In genomic region chr5:81749562-81750307, GRCh38 we compare ENCODE assay signal across 1 cellular context.
A peak's percentile ranks its signal among the peaks of the same experiment; 100 is the strongest.
TF ChIP-seq lines count a peak whose summit lies in the region.

No MANE protein-coding gene starts in this region.

TF ChIP-seq in GM12878, 131 proteins besides CTCF, POLR2A, EP300 and RAD21 (continued from another document and continues in another):
- TF ChIP-seq RELB (IDR thresholded peaks at IDR 0.05; ENCODE audit: low read depth), result peak; percentile 69; the same call in 1 of the 2 replicates
- TF ChIP-seq ATF7 (IDR thresholded peaks at IDR 0.05; ENCODE audit: low read depth), result peak; percentile 67
- TF ChIP-seq HDAC6 (IDR thresholded peaks at IDR 0.05; ENCODE audit: unreplicated experiment), result no peak
- no peak for TF ChIP-seq SPI1 (IDR thresholded peaks at IDR 0.05; ENCODE audit: borderline replicate concordance, insufficient read depth, low read depth, low read length)
- no peak for TF ChIP-seq SUPT20H (IDR thresholded peaks at IDR 0.05; ENCODE audit: borderline replicate concordance, control insufficient read depth, low read depth, low read length)
- peak; percentile 80 for TF ChIP-seq JUNB (IDR thresholded peaks at IDR 0.05)
- no peak for TF ChIP-seq HDAC2 (IDR thresholded peaks at IDR 0.05)
- no peak for TF ChIP-seq CEBPZ (IDR thresholded peaks at IDR 0.05; ENCODE audit: low read depth, low read length)
- no peak for TF ChIP-seq SMAD5 (IDR thresholded peaks at IDR 0.05; ENCODE audit: low read depth)
- peak; percentile 72 for TF ChIP-seq IKZF1 (conservative IDR thresholded peaks at IDR 0.05)
- TF ChIP-seq BACH1 (IDR thresholded peaks at IDR 0.05; ENCODE audit: borderline replicate concordance), result peak; percentile 17; the same call in 1 of the 2 replicates
- TF ChIP-seq ZNF24 (IDR thresholded peaks at IDR 0.05), result peak; percentile 55; the same call in 1 of the 2 replicates
- TF ChIP-seq MAX (IDR thresholded peaks at IDR 0.05; ENCODE audit: low read depth, low read length), result no peak
- TF ChIP-seq RAD51 (IDR thresholded peaks at IDR 0.05), result no peak
- TF ChIP-seq E2F4 (IDR thresholded peaks at IDR 0.05; ENCODE audit: low read depth, low read length), result no peak
- peak; percentile 73; the same call in 1 of the 2 replicates for TF ChIP-seq IRF4 (IDR thresholded peaks at IDR 0.05; ENCODE audit: low read depth, low read length)
- no peak for TF ChIP-seq MYB (IDR thresholded peaks at IDR 0.05; ENCODE audit: borderline replicate concordance, low read depth, low read length)
- peak; percentile 71; the same call in 1 of the 2 replicates for TF ChIP-seq ATF2 (IDR thresholded peaks at IDR 0.05; ENCODE audit: low read length)
- no peak for TF ChIP-seq WRNIP1 (IDR thresholded peaks at IDR 0.05; ENCODE audit: borderline replicate concordance, low read depth, low read length)
- peak; percentile 82 for TF ChIP-seq NBN (IDR thresholded peaks at IDR 0.05)
- no peak for TF ChIP-seq HSF1 (IDR thresholded peaks at IDR 0.05; ENCODE audit: low read depth, low read length)
- peak; percentile 18; the same call in 1 of the 2 replicates for TF ChIP-seq YY1 (IDR thresholded peaks at IDR 0.05; ENCODE audit: low read depth, low read length)
- no peak for TF ChIP-seq ZBTB4 (CRISPR knock-in tag; IDR thresholded peaks at IDR 0.05)
- TF ChIP-seq RUNX3 (IDR thresholded peaks at IDR 0.05; ENCODE audit: low read length), result peak; percentile 89
- TF ChIP-seq NR2C2 (IDR thresholded peaks at IDR 0.05; ENCODE audit: borderline replicate concordance, control insufficient read depth, insufficient read length, low read depth), result no peak
- TF ChIP-seq BRCA1 (IDR thresholded peaks at IDR 0.05; ENCODE audit: low read depth, low read length), result no peak
- TF ChIP-seq PRDM15 (CRISPR knock-in tag; IDR thresholded peaks at IDR 0.05), result no peak
- no peak for TF ChIP-seq REST (IDR thresholded peaks at IDR 0.05; ENCODE audit: low read depth, low read length)
- no peak for TF ChIP-seq RB1 (IDR thresholded peaks at IDR 0.05; ENCODE audit: borderline replicate concordance)
- peak; percentile 90 for TF ChIP-seq TCF7 (IDR thresholded peaks at IDR 0.05; ENCODE audit: borderline replicate concordance)
- TF ChIP-seq KDM1A (IDR thresholded peaks at IDR 0.05; ENCODE audit: borderline replicate concordance), result no peak
- TF ChIP-seq HDGF (IDR thresholded peaks at IDR 0.05), result 0 out of 2 replicates have a peak, but pooled peaks have one; percentile 42
- TF ChIP-seq ZSCAN29 (IDR thresholded peaks at IDR 0.05), result no peak
- TF ChIP-seq RFX5 (IDR thresholded peaks at IDR 0.05; ENCODE audit: low read depth, low read length), result no peak
- peak; percentile 25; the same call in 1 of the 2 replicates for TF ChIP-seq SMC3 (IDR thresholded peaks at IDR 0.05; ENCODE audit: borderline replicate concordance, low read length)
- TF ChIP-seq SREBF1 (IDR thresholded peaks at IDR 0.05; ENCODE audit: low read length), result no peak
- no peak for TF ChIP-seq YBX1 (IDR thresholded peaks at IDR 0.05)
- TF ChIP-seq SIX5 (IDR thresholded peaks at IDR 0.05; ENCODE audit: low read depth, low read length, severe bottlenecking), result no peak
- TF ChIP-seq SMAD1 (IDR thresholded peaks at IDR 0.05; ENCODE audit: low read depth, partially characterized antibody), result no peak
- TF ChIP-seq HCFC1 (IDR thresholded peaks at IDR 0.05; ENCODE audit: low read length), result no peak
- no peak for TF ChIP-seq USF1 (IDR thresholded peaks at IDR 0.05; ENCODE audit: borderline replicate concordance, extremely low read length, insufficient read depth, low read depth, low read length)
